ENCODE assay signal across 1 cellular context in the genomic region with DNA sequence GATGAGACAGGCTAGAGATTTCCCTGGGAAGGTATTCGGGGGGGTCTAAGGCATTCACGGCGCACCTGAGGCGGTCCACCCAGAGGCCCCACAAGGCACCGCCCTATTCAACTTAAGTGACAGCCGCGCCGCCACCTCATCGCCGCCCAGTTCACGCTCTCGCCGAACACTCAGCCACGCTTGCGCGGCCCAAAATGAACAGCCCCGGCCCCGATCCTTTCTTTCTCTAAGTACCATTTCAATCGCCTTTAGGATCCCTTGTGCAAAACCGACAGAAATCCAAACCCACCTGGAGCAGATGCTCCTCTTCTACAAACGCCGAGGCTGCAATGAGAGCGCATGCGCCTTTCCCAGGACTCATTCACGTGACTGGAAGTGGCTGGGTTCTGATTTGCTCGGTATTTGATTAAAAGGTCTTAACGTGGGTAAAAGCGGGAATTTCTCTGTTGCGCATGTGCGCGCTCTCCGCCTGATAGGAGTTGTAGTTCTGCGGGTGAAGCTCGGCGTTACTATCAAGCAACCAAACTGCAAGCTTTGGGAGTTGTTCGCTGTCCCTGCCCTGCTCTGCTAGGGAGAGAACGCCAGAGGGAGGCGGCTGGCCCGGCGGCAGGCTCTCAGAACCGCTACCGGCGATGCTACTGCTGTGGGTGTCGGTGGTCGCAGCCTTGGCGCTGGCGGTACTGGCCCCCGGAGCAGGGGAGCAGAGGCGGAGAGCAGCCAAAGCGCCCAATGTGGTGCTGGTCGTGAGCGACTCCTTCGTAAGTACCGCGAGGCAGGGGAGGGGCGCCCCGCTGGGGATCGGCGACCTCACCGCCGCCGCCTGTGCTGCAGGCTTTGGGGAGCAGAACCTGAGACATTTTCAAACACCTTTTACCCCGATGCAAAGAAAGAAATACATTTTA.
TF ChIP-seq lines count a peak whose summit lies in the region.

TSS of gene ARSK (plus strand) at position 455 of the 902 bp plus-strand sequence. CDS start at position 633, 178 bp downstream.
TSS of gene SKIC3 (minus strand) at position 331 of the 902 bp plus-strand sequence. CDS start 7,827 bp downstream, outside the sequence.

TF ChIP-seq in HepG2, 621 proteins besides CTCF, POLR2A, EP300 and RAD21 (continued from another document and continues in another):
- TF ChIP-seq, protein P1, sequence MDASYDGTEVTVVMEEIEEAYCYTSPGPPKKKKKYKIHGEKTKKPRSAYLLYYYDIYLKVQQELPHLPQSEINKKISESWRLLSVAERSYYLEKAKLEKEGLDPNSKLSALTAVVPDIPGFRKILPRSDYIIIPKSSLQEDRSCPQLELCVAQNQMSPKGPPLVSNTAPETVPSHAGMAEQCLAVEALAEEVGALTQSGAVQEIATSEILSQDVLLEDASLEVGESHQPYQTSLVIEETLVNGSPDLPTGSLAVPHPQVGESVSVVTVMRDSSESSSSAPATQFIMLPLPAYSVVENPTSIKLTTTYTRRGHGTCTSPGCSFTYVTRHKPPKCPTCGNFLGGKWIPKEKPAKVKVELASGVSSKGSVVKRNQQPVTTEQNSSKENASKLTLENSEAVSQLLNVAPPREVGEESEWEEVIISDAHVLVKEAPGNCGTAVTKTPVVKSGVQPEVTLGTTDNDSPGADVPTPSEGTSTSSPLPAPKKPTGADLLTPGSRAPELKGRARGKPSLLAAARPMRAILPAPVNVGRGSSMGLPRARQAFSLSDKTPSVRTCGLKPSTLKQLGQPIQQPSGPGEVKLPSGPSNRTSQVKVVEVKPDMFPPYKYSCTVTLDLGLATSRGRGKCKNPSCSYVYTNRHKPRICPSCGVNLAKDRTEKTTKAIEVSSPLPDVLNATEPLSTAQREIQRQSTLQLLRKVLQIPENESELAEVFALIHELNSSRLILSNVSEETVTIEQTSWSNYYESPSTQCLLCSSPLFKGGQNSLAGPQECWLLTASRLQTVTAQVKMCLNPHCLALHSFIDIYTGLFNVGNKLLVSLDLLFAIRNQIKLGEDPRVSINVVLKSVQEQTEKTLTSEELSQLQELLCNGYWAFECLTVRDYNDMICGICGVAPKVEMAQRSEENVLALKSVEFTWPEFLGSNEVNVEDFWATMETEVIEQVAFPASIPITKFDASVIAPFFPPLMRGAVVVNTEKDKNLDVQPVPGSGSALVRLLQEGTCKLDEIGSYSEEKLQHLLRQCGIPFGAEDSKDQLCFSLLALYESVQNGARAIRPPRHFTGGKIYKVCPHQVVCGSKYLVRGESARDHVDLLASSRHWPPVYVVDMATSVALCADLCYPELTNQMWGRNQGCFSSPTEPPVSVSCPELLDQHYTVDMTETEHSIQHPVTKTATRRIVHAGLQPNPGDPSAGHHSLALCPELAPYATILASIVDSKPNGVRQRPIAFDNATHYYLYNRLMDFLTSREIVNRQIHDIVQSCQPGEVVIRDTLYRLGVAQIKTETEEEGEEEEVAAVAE (CRISPR knock-in tag; IDR thresholded peaks at IDR 0.05; ENCODE audit: borderline replicate concordance), result no peak
- no peak for TF ChIP-seq ZNF609 (CRISPR knock-in tag; IDR thresholded peaks at IDR 0.05; ENCODE audit: borderline replicate concordance)
- peak; percentile 45; the same call in 1 of the 2 replicates for TF ChIP-seq ZNF788 (CRISPR knock-in tag; IDR thresholded peaks at IDR 0.05; ENCODE audit: borderline replicate concordance)
- TF ChIP-seq ZNF839 (CRISPR knock-in tag; IDR thresholded peaks at IDR 0.05; ENCODE audit: borderline replicate concordance), result peak; percentile 15; the same call in 1 of the 2 replicates
- TF ChIP-seq ZZZ3 (CRISPR knock-in tag; IDR thresholded peaks at IDR 0.05; ENCODE audit: borderline replicate concordance), result peak; percentile 62; the same call in 1 of the 2 replicates
- TF ChIP-seq ZNF451 (CRISPR knock-in tag; IDR thresholded peaks at IDR 0.05), result no peak
- TF ChIP-seq ZNF282 (IDR thresholded peaks at IDR 0.05; ENCODE audit: partially characterized antibody), result no peak
- TF ChIP-seq ARNT2 (CRISPR knock-in tag; IDR thresholded peaks at IDR 0.05; ENCODE audit: low read depth), result peak; percentile 82
- TF ChIP-seq RFXANK (CRISPR knock-in tag; IDR thresholded peaks at IDR 0.05), result no peak
- TF ChIP-seq POGK (CRISPR knock-in tag; conservative IDR thresholded peaks at IDR 0.05), result no peak; the same call in 1 of the 2 replicates
- no peak for TF ChIP-seq NPAS2 (CRISPR knock-in tag; IDR thresholded peaks at IDR 0.05; ENCODE audit: borderline replicate concordance)
- TF ChIP-seq ZNF496 (CRISPR knock-in tag; IDR thresholded peaks at IDR 0.05; ENCODE audit: insufficient replicate concordance), result no peak
- TF ChIP-seq, protein P2, sequence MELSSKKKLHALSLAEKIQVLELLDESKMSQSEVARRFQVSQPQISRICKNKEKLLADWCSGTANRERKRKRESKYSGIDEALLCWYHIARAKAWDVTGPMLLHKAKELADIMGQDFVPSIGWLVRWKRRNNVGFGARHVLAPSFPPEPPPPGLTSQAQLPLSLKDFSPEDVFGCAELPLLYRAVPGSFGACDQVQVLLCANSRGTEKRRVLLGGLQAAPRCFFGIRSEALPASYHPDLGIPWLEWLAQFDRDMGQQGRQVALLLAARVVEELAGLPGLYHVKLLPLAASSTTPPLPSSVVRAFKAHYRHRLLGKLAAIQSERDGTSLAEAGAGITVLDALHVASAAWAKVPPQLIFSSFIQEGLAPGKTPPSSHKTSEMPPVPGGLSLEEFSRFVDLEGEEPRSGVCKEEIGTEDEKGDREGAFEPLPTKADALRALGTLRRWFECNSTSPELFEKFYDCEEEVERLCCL (CRISPR knock-in tag; IDR thresholded peaks at IDR 0.05; ENCODE audit: borderline replicate concordance), result no peak
- TF ChIP-seq ETV5 (CRISPR knock-in tag; IDR thresholded peaks at IDR 0.05; ENCODE audit: borderline replicate concordance), result no peak; the same call in 1 of the 2 replicates
- no peak for TF ChIP-seq HINFP (CRISPR knock-in tag; IDR thresholded peaks at IDR 0.05; ENCODE audit: low read depth)
- no peak for TF ChIP-seq ZBTB42 (CRISPR knock-in tag; IDR thresholded peaks at IDR 0.05)
- peak; percentile 87; the same call in 1 of the 2 replicates for TF ChIP-seq KDM4B (CRISPR knock-in tag; IDR thresholded peaks at IDR 0.05)
- peak; percentile 74; the same call in 1 of the 2 replicates for TF ChIP-seq CHD2 (IDR thresholded peaks at IDR 0.05; ENCODE audit: low read depth, low read length)
- TF ChIP-seq NR2C2 (CRISPR knock-in tag; IDR thresholded peaks at IDR 0.05; ENCODE audit: borderline replicate concordance), result no peak
- TF ChIP-seq, protein P3, sequence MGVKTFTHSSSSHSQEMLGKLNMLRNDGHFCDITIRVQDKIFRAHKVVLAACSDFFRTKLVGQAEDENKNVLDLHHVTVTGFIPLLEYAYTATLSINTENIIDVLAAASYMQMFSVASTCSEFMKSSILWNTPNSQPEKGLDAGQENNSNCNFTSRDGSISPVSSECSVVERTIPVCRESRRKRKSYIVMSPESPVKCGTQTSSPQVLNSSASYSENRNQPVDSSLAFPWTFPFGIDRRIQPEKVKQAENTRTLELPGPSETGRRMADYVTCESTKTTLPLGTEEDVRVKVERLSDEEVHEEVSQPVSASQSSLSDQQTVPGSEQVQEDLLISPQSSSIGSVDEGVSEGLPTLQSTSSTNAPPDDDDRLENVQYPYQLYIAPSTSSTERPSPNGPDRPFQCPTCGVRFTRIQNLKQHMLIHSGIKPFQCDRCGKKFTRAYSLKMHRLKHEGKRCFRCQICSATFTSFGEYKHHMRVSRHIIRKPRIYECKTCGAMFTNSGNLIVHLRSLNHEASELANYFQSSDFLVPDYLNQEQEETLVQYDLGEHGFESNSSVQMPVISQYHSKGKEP (CRISPR knock-in tag; IDR thresholded peaks at IDR 0.05), result peak; percentile 48; the same call in 1 of the 2 replicates
- no peak for TF ChIP-seq HNF4A (CRISPR knock-in tag; IDR thresholded peaks at IDR 0.05)
- TF ChIP-seq, protein P4, sequence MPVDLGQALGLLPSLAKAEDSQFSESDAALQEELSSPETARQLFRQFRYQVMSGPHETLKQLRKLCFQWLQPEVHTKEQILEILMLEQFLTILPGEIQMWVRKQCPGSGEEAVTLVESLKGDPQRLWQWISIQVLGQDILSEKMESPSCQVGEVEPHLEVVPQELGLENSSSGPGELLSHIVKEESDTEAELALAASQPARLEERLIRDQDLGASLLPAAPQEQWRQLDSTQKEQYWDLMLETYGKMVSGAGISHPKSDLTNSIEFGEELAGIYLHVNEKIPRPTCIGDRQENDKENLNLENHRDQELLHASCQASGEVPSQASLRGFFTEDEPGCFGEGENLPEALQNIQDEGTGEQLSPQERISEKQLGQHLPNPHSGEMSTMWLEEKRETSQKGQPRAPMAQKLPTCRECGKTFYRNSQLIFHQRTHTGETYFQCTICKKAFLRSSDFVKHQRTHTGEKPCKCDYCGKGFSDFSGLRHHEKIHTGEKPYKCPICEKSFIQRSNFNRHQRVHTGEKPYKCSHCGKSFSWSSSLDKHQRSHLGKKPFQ (CRISPR knock-in tag; IDR thresholded peaks at IDR 0.05; ENCODE audit: insufficient replicate concordance), result no peak
- peak; percentile 86; the same call in 1 of the 2 replicates for TF ChIP-seq ZMAT3 (CRISPR knock-in tag; conservative IDR thresholded peaks at IDR 0.05)
- TF ChIP-seq ZFP82 (CRISPR knock-in tag; IDR thresholded peaks at IDR 0.05; ENCODE audit: borderline replicate concordance), result 0 out of 2 replicates have a peak, but pooled peaks have one; percentile 69
- no peak for TF ChIP-seq TCF7 (IDR thresholded peaks at IDR 0.05; ENCODE audit: low read depth)
- TF ChIP-seq USF2 (IDR thresholded peaks at IDR 0.05; ENCODE audit: low read depth, low read length), result peak; percentile 88
- peak; percentile 95; the same call in 1 of the 2 replicates for TF ChIP-seq USF2 (CRISPR knock-in tag; IDR thresholded peaks at IDR 0.05; ENCODE audit: borderline replicate concordance)
- TF ChIP-seq, protein P5, sequence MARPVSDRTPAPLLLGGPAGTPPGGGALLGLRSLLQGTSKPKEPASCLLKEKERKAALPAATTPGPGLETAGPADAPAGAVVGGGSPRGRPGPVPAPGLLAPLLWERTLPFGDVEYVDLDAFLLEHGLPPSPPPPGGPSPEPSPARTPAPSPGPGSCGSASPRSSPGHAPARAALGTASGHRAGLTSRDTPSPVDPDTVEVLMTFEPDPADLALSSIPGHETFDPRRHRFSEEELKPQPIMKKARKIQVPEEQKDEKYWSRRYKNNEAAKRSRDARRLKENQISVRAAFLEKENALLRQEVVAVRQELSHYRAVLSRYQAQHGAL (CRISPR knock-in tag; IDR thresholded peaks at IDR 0.05; ENCODE audit: not compliant biosample characterization), result no peak
